10 cellular contexts compared by ENCODE assay signal in genomic region chr1:112904071-112904830, GRCh38. TPM values are rescaled to one million over a fixed set of nuclear protein-coding genes. Genes with fewer than 3 reads are reported as not detected.
A peak's percentile ranks its signal among the peaks of the same experiment; 100 is the strongest.
DNase-seq lines count a peak whose midpoint lies in the region; ATAC-seq and TF ChIP-seq lines count a peak whose summit lies in the region.
"Had no signal": no experiment of that assay in that cellular context is flagged by ENCODE, and none has a peak within 500 bp of the region (broad histone marks: within the 10 kb centered on the region; RNA-seq: fewer than 3 reads in every experiment).

No MANE protein-coding gene starts in this region.

- in situ Hi-C loops in GM13977 (cut with MboI; ENCODE audit: low pct_unique_long_range_greater_than_20kb, low sequenced_read_pairs, unreplicated experiment) = no loop called here

- CTCF ChIA-PET in activated CD8-positive, alpha-beta memory T cell treated with anti-CD3 and anti-CD28 coated beads, Interleukin-2, amount 10 ng/mL, durations not matched to agents 7 days and 5 days (lab: Charles Lee) = interaction anchor here (2.2 kb wide), 1 partner anchor 169 kb away, joined by 5 read pairs; the partner anchor contains the start of gene LRIG2

- H3K36me3 ChIP-seq in heart right ventricle (no peaks in the 10 kb centered on the region), testis (ENCODE audit: low read depth, missing control alignments) (no peaks in the 10 kb centered on the region)

- H3K9me3 Mint-ChIP-seq in activated CD8-positive, alpha-beta memory T cell treated with anti-CD3 and anti-CD28 coated beads, Interleukin-2, amount 10 ng/mL, durations not matched to agents 7 days and 5 days (ENCODE audit: low read depth) = no peaks in the 10 kb centered on the region
- H3K9me3 Mint-ChIP-seq: central memory CD8-positive, alpha-beta T cell had no signal

- peak in 1 of 8 donors; percentile 28 for ATAC-seq in heart right ventricle
- ATAC-seq in activated CD8-positive, alpha-beta memory T cell treated with anti-CD3 and anti-CD28 coated beads, Interleukin-2, amount 10 ng/mL, durations not matched to agents 7 days and 5 days = peak; percentile 70

- H3K4me1 ChIP-seq in heart right ventricle (peaks cover 0 to 41% (median 32%) of the 10 kb centered on the region in 9 donors), testis (no peaks in the 10 kb centered on the region)

- no peak overlapping the region for H3K4me3 Mint-ChIP-seq in activated CD8-positive, alpha-beta memory T cell treated with anti-CD3 and anti-CD28 coated beads, Interleukin-2, amount 10 ng/mL, durations not matched to agents 7 days and 5 days
- H3K4me3 Mint-ChIP-seq: central memory CD8-positive, alpha-beta T cell had no signal

- peak overlapping the region in 7 of 10 donors; percentile 38 to 82 (median 72) for H3K27ac ChIP-seq in heart right ventricle
- no peak overlapping the region for H3K27ac ChIP-seq in testis

- TF ChIP-seq POLR2A in testis (IDR thresholded peaks at IDR 0.05) = no peak

- peaks cover 20% of the 10 kb centered on the region for H3K4me1 Mint-ChIP-seq in activated CD8-positive, alpha-beta memory T cell treated with anti-CD3 and anti-CD28 coated beads, Interleukin-2, amount 10 ng/mL, durations not matched to agents 7 days and 5 days

- H3K27me3 ChIP-seq in heart right ventricle (no peaks in the 10 kb centered on the region), testis (no peaks in the 10 kb centered on the region)

- DNase-seq in heart right ventricle (no peak), cardiac septum (ENCODE audit: low spot score) (no peak), islet precursor cell (peak; percentile 93), superior temporal gyrus (ENCODE audit: extremely low spot score) (peak; percentile 2), DMS 273 treated with DMSO at 0.1 percent for 48 hours (lab: John Stamatoyannopoulos, UW) (no peak), GM13977 (ENCODE audit: low spot score) (no peak), testis (no peak)
- peak; percentile 54 for DNase-seq in activated CD8-positive, alpha-beta memory T cell treated with anti-CD3 and anti-CD28 coated beads, Interleukin-2, amount 10 ng/mL, durations not matched to agents 7 days and 5 days
- DNase-seq: DND-41 had no signal

- peaks cover 4% of the 10 kb centered on the region for H3K36me3 Mint-ChIP-seq in activated CD8-positive, alpha-beta memory T cell treated with anti-CD3 and anti-CD28 coated beads, Interleukin-2, amount 10 ng/mL, durations not matched to agents 7 days and 5 days

- H3K4me3 ChIP-seq in heart right ventricle = no peak overlapping the region
- no peak overlapping the region for H3K4me3 ChIP-seq in testis

- intact Hi-C loops in heart right ventricle (cut with DNase I) = loop anchor here in 2 of 10 donors (10.0 kb wide), 1 partner anchor 51 kb away; the partner anchor contains the start of gene SLC16A1 (in 2 of the 2)
- intact Hi-C loops in cardiac septum (cut with DNase I) = no loop called here
- intact Hi-C loops in testis (cut with DNase I; ENCODE audit: low total_unique reads) = no loop called here

- H3K9me3 ChIP-seq in heart right ventricle = no peaks in the 10 kb centered on the region
- H3K9me3 ChIP-seq in testis = no peaks in the 10 kb centered on the region

- 46 to 53% methylated on average over 5 of the region's 5 CpGs for WGBS in heart right ventricle, 2 donors
- WGBS in testis, 2 donors = 81 to 92% methylated on average over 5 of the region's 5 CpGs

- H3K27me3 Mint-ChIP-seq in activated CD8-positive, alpha-beta memory T cell treated with anti-CD3 and anti-CD28 coated beads, Interleukin-2, amount 10 ng/mL, durations not matched to agents 7 days and 5 days = no peaks in the 10 kb centered on the region
- H3K27me3 Mint-ChIP-seq: central memory CD8-positive, alpha-beta T cell had no signal

- peak overlapping the region; percentile 72 for H3K27ac Mint-ChIP-seq in activated CD8-positive, alpha-beta memory T cell treated with anti-CD3 and anti-CD28 coated beads, Interleukin-2, amount 10 ng/mL, durations not matched to agents 7 days and 5 days

- TF ChIP-seq CTCF in heart right ventricle (IDR thresholded peaks at IDR 0.05) (no peak), GM13977 (IDR thresholded peaks at IDR 0.05; ENCODE audit: extremely low read depth, insufficient read depth, missing control alignments) (no peak), testis (IDR thresholded peaks at IDR 0.05) (no peak)

RNA-seq across cellular contexts. Expression of gene SLC16A1, which starts 51.7 kb away (rescaled TPM):
- 100 to 1,000 TPM; 129 to 193 (median 152) TPM for total RNA-seq in heart right ventricle
- 10 to 100 TPM; 43.9 to 71.8 TPM for polyA plus RNA-seq in heart right ventricle
- total RNA-seq in cardiac septum = 119 TPM
- total RNA-seq in activated CD8-positive, alpha-beta memory T cell treated with anti-CD3 and anti-CD28 coated beads, Interleukin-2, amount 10 ng/mL, durations not matched to agents 7 days and 5 days = 10 to 100 TPM; 47.6 to 57.3 TPM
- total RNA-seq in testis = 100 to 1,000 TPM; 102 to 130 TPM
- 70.3 TPM for polyA plus RNA-seq in testis (ENCODE audit: insufficient read depth, low read depth, low replicate concordance)

Comparison
In these comparisons a context has a peak if more than half of its experiments do, and no peak if none do; other contexts are left out.
1. DNase-seq: peak in activated CD8-positive, alpha-beta memory T cell treated with anti-CD3 and anti-CD28 coated beads, Interleukin-2, amount 10 ng/mL, durations not matched to agents 7 days and 5 days (single experiment), islet precursor cell (single experiment) and superior temporal gyrus (single experiment); none in heart right ventricle (0 of 2), cardiac septum (single experiment), DMS 273 treated with DMSO at 0.1 percent for 48 hours (single experiment), GM13977 (single experiment) and testis (single experiment).
2. H3K27ac ChIP-seq: peak in heart right ventricle (7 of 10); none in testis (0 of 2).